In genomic region chr20:63643966-63644365, GRCh38 we compare ENCODE assay signal across 11 cellular contexts. TPM values are rescaled to one million over a fixed set of nuclear protein-coding genes. Genes with fewer than 3 reads are reported as not detected.
"Had no signal": no experiment of that assay in that cellular context is flagged by ENCODE, and none has a peak within 500 bp of the region (broad histone marks: within the 10 kb centered on the region; RNA-seq: fewer than 3 reads in every experiment).

No MANE protein-coding gene starts in this region.

- H3K9me3 Mint-ChIP-seq: activated T-cell treated with anti-CD3 and anti-CD28 coated beads, Interleukin-2, amount 50 U/mL, for 24 hours had no signal

- H3K36me3 Mint-ChIP-seq: activated CD8-positive, alpha-beta memory T cell treated with anti-CD3 and anti-CD28 coated beads, Interleukin-2, amount 10 ng/mL, durations not matched to agents 7 days and 5 days; activated naive CD8-positive, alpha-beta T cell had no signal

- H3K27ac Mint-ChIP-seq: activated CD8-positive, alpha-beta memory T cell treated with anti-CD3 and anti-CD28 coated beads, Interleukin-2, amount 10 ng/mL, durations not matched to agents 7 days and 5 days had no signal

- H3K27me3 Mint-ChIP-seq: activated CD8-positive, alpha-beta memory T cell treated with anti-CD3 and anti-CD28 coated beads, Interleukin-2, amount 10 ng/mL, durations not matched to agents 7 days and 5 days; activated naive CD8-positive, alpha-beta T cell; activated T-cell treated with anti-CD3 and anti-CD28 coated beads, Interleukin-2, amount 50 U/mL, for 24 hours had no signal

- DNase-seq: activated CD8-positive, alpha-beta memory T cell treated with anti-CD3 and anti-CD28 coated beads, Interleukin-2, amount 10 ng/mL, durations not matched to agents 7 days and 5 days; activated effector memory CD4-positive, alpha-beta T cell treated with anti-CD3 and anti-CD28 coated beads, Interleukin-2, amount 50 U/mL, for 16 hours; activated T-cell treated with anti-CD3 and anti-CD28 coated beads, Interleukin-2, amount 50 U/mL, for 24 hours; amniotic stem cell; central memory CD4-positive, alpha-beta T cell; foreskin fibroblast; mesendoderm; stimulated activated CD4-positive, alpha-beta T cell treated with anti-CD3 and anti-CD28 coated beads, Interleukin-12 subunit alpha, Interleukin-12 subunit beta, amount 100 ng/mL, for 4 hours; stimulated activated CD4-positive, alpha-beta T cell treated with anti-CD3 and anti-CD28 coated beads, Interleukin-2, amount 100 ng/mL, for 24 hours had no signal

- ATAC-seq: activated CD8-positive, alpha-beta memory T cell treated with anti-CD3 and anti-CD28 coated beads, Interleukin-2, amount 10 ng/mL, durations not matched to agents 7 days and 5 days had no signal

RNA-seq across cellular contexts. Expression of gene TNFRSF6B, which starts 52.5 kb away (rescaled TPM):
- total RNA-seq: activated CD8-positive, alpha-beta memory T cell treated with anti-CD3 and anti-CD28 coated beads, Interleukin-2, amount 10 ng/mL, durations not matched to agents 7 days and 5 days; T-helper 2 cell treated with Interferon-gamma antibody and Interleukin-4, amounts not matched to agents 100 ng/mL and 5 ng/mL, for 36 hours had no signal
